1 cellular context compared by ENCODE assay signal in genomic region chr4:169270810-169271691, GRCh38.
TF ChIP-seq lines count a peak whose summit lies in the region.

Gene SH3RF1 (minus strand): TSS chr4:169270956. CDS start chr4:169269212, 1,744 bp downstream.

TF ChIP-seq in HEK293, 187 proteins besides CTCF, POLR2A, EP300 and RAD21 (continued from another document):
- TF ChIP-seq, protein P1, sequence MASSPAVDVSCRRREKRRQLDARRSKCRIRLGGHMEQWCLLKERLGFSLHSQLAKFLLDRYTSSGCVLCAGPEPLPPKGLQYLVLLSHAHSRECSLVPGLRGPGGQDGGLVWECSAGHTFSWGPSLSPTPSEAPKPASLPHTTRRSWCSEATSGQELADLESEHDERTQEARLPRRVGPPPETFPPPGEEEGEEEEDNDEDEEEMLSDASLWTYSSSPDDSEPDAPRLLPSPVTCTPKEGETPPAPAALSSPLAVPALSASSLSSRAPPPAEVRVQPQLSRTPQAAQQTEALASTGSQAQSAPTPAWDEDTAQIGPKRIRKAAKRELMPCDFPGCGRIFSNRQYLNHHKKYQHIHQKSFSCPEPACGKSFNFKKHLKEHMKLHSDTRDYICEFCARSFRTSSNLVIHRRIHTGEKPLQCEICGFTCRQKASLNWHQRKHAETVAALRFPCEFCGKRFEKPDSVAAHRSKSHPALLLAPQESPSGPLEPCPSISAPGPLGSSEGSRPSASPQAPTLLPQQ (tag by site-specific recombination; IDR thresholded peaks at IDR 0.05), result peak; percentile 79; the same call in 1 of the 2 replicates
- peak; percentile 46; the same call in 1 of the 2 replicates for TF ChIP-seq ZNF341 (tag by site-specific recombination; IDR thresholded peaks at IDR 0.05; ENCODE audit: low read depth)
- no peak for TF ChIP-seq ZSCAN18 (tag by site-specific recombination; IDR thresholded peaks at IDR 0.05)
- no peak for TF ChIP-seq ZNF311 (tag by site-specific recombination; IDR thresholded peaks at IDR 0.05; ENCODE audit: borderline replicate concordance)
- peak; percentile 30; the same call in 1 of the 2 replicates for TF ChIP-seq KLF8 (tag by site-specific recombination; IDR thresholded peaks at IDR 0.05)
- TF ChIP-seq, protein P2, sequence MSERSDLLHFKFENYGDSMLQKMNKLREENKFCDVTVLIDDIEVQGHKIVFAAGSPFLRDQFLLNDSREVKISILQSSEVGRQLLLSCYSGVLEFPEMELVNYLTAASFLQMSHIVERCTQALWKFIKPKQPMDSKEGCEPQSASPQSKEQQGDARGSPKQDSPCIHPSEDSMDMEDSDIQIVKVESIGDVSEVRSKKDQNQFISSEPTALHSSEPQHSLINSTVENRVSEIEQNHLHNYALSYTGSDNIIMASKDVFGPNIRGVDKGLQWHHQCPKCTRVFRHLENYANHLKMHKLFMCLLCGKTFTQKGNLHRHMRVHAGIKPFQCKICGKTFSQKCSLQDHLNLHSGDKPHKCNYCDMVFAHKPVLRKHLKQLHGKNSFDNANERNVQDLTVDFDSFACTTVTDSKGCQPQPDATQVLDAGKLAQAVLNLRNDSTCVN (tag by site-specific recombination; optimal IDR thresholded peaks at IDR 0.05), result peak; percentile 88
- TF ChIP-seq ZBTB8A (tag by site-specific recombination; IDR thresholded peaks at IDR 0.05), result peak; percentile 92
- peak; percentile 90 for TF ChIP-seq ZNF335 (tag by site-specific recombination; conservative IDR thresholded peaks at IDR 0.05)
- TF ChIP-seq ZNF266 (tag by site-specific recombination; IDR thresholded peaks at IDR 0.05; ENCODE audit: low read depth), result no peak
- TF ChIP-seq, protein P3, sequence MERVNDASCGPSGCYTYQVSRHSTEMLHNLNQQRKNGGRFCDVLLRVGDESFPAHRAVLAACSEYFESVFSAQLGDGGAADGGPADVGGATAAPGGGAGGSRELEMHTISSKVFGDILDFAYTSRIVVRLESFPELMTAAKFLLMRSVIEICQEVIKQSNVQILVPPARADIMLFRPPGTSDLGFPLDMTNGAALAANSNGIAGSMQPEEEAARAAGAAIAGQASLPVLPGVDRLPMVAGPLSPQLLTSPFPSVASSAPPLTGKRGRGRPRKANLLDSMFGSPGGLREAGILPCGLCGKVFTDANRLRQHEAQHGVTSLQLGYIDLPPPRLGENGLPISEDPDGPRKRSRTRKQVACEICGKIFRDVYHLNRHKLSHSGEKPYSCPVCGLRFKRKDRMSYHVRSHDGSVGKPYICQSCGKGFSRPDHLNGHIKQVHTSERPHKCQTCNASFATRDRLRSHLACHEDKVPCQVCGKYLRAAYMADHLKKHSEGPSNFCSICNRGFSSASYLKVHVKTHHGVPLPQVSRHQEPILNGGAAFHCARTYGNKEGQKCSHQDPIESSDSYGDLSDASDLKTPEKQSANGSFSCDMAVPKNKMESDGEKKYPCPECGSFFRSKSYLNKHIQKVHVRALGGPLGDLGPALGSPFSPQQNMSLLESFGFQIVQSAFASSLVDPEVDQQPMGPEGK (tag by site-specific recombination; IDR thresholded peaks at IDR 0.05), result 0 out of 2 replicates have a peak, but pooled peaks have one; percentile 49
- TF ChIP-seq, protein P4, sequence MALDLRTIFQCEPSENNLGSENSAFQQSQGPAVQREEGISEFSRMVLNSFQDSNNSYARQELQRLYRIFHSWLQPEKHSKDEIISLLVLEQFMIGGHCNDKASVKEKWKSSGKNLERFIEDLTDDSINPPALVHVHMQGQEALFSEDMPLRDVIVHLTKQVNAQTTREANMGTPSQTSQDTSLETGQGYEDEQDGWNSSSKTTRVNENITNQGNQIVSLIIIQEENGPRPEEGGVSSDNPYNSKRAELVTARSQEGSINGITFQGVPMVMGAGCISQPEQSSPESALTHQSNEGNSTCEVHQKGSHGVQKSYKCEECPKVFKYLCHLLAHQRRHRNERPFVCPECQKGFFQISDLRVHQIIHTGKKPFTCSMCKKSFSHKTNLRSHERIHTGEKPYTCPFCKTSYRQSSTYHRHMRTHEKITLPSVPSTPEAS (tag by site-specific recombination; IDR thresholded peaks at IDR 0.05), result no peak
- TF ChIP-seq GLIS1 (tag by site-specific recombination; IDR thresholded peaks at IDR 0.05), result peak; percentile 67; the same call in 1 of the 2 replicates
- peak; percentile 74 for TF ChIP-seq ZBTB11 (tag by site-specific recombination; conservative IDR thresholded peaks at IDR 0.05; ENCODE audit: low read depth)
- peak; percentile 8; the same call in 1 of the 2 replicates for TF ChIP-seq ZEB2 (tag by site-specific recombination; IDR thresholded peaks at IDR 0.05)
- TF ChIP-seq ZNF600 (tag by site-specific recombination; IDR thresholded peaks at IDR 0.05), result 0 out of 2 replicates have a peak, but pooled peaks have one; percentile 16
- TF ChIP-seq ZSCAN30 (tag by site-specific recombination; IDR thresholded peaks at IDR 0.05), result peak; percentile 32; the same call in 1 of the 2 replicates
- no peak for TF ChIP-seq ZNF114 (tag by site-specific recombination; IDR thresholded peaks at IDR 0.05)
- TF ChIP-seq PRDM10 (tag by site-specific recombination; IDR thresholded peaks at IDR 0.05), result peak; percentile 98
- TF ChIP-seq ZNF561 (tag by site-specific recombination; IDR thresholded peaks at IDR 0.05; ENCODE audit: borderline replicate concordance), result peak; percentile 68; the same call in 1 of the 2 replicates
- TF ChIP-seq ZFHX2 (tag by site-specific recombination; conservative IDR thresholded peaks at IDR 0.05), result peak; percentile 71
- TF ChIP-seq ZNF544 (tag by site-specific recombination; IDR thresholded peaks at IDR 0.05), result no peak
- peak; percentile 24; the same call in 1 of the 2 replicates for TF ChIP-seq ZBTB20 (tag by site-specific recombination; IDR thresholded peaks at IDR 0.05)
- TF ChIP-seq ZNF501 (tag by site-specific recombination; IDR thresholded peaks at IDR 0.05), result 0 out of 2 replicates have a peak, but pooled peaks have one; percentile 38
- TF ChIP-seq ZNF704 (tag by site-specific recombination; IDR thresholded peaks at IDR 0.05), result no peak
- TF ChIP-seq EGR2 (tag by site-specific recombination; IDR thresholded peaks at IDR 0.05; ENCODE audit: low read depth), result peak; percentile 36; the same call in 1 of the 2 replicates
- peak; percentile 56; the same call in 1 of the 2 replicates for TF ChIP-seq ZNF792 (tag by site-specific recombination; IDR thresholded peaks at IDR 0.05)
- TF ChIP-seq ZNF449 (tag by site-specific recombination; IDR thresholded peaks at IDR 0.05), result no peak
- no peak for TF ChIP-seq OSR2 (tag by site-specific recombination; IDR thresholded peaks at IDR 0.05)
- TF ChIP-seq ZNF660 (tag by site-specific recombination; IDR thresholded peaks at IDR 0.05), result peak; percentile 64
- peak; percentile 88 for TF ChIP-seq IKZF3 (tag by site-specific recombination; IDR thresholded peaks at IDR 0.05)
- TF ChIP-seq, protein P5, sequence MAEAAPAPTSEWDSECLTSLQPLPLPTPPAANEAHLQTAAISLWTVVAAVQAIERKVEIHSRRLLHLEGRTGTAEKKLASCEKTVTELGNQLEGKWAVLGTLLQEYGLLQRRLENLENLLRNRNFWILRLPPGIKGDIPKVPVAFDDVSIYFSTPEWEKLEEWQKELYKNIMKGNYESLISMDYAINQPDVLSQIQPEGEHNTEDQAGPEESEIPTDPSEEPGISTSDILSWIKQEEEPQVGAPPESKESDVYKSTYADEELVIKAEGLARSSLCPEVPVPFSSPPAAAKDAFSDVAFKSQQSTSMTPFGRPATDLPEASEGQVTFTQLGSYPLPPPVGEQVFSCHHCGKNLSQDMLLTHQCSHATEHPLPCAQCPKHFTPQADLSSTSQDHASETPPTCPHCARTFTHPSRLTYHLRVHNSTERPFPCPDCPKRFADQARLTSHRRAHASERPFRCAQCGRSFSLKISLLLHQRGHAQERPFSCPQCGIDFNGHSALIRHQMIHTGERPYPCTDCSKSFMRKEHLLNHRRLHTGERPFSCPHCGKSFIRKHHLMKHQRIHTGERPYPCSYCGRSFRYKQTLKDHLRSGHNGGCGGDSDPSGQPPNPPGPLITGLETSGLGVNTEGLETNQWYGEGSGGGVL (tag by site-specific recombination; IDR thresholded peaks at IDR 0.05), result peak; percentile 77; the same call in 1 of the 2 replicates
